8 cellular contexts compared by ENCODE assay signal in the genomic region with DNA sequence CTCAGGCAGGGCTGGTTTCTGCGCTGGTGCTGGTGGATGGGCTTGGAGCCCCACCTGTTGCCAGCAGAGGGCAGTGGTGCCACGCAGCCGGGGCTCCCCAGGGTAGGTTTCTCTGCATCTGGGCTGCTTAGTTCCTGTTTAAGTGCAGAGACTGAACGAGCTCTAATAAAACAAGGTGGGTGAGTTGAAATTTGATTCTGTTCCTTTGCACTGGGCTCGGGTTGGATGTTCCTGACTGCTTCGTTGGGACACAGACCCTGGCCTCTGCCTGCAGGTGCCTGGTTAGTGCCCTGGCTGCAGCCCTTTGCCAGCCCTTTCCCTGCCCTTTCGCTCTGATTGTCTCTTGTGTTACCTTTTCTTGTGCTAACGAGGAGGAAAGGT. TPM values are rescaled to one million over a fixed set of nuclear protein-coding genes. Genes with fewer than 3 reads are reported as not detected.
A peak's percentile ranks its signal among the peaks of the same experiment; 100 is the strongest.
DNase-seq lines count a peak whose midpoint lies in the region; ATAC-seq and TF ChIP-seq lines count a peak whose summit lies in the region.

No MANE protein-coding gene starts in this region.

- H3K27ac Mint-ChIP-seq in neural crest cell (ENCODE audit: unreplicated experiment), result no peak overlapping the region

- ATAC-seq in stimulated activated naive CD8-positive, alpha-beta T cell treated with anti-CD3 and anti-CD28 coated beads, Interleukin-15, Interleukin-2, amounts not matched to agents 100 U/mL and 50 U/mL, for 24 hours, result peak; percentile 96
- no peak for ATAC-seq in HG03378 (IDR thresholded peaks at IDR 0.05; ENCODE audit: unreplicated experiment)

- H3K4me3 ChIP-seq in GM12864 (ENCODE audit: low read depth, low read length), result no peak overlapping the region

- no peaks in the 10 kb centered on the region for H3K27me3 Mint-ChIP-seq in neural crest cell (ENCODE audit: low read depth)

- no peaks in the 10 kb centered on the region for H3K9me3 Mint-ChIP-seq in neural crest cell

- peak overlapping the region; percentile 28 for H3K4me3 Mint-ChIP-seq in neural crest cell

- peak; percentile 37 for DNase-seq in GM12864 (ENCODE audit: low read depth)
- DNase-seq in KG1 (lab: John Stamatoyannopoulos, UW), result peak; percentile 81
- DNase-seq in RKO (ENCODE audit: low spot score), result peak; percentile 52
- peak; percentile 70 for DNase-seq in activated T-helper 1 cell treated with Interleukin-2 at 50 U/mL for 16 hours (ENCODE audit: low read depth)
- peak; percentile 74 for DNase-seq in fibroblast of peridontal ligament (ENCODE audit: extremely low read depth)
- DNase-seq in neural crest cell (ENCODE audit: low read depth, low spot score), result peak; percentile 81
- peak; percentile 85 for DNase-seq in stimulated activated naive CD8-positive, alpha-beta T cell treated with anti-CD3 and anti-CD28 coated beads, Interleukin-15, Interleukin-2, amounts not matched to agents 100 U/mL and 50 U/mL, for 24 hours

- H3K4me1 Mint-ChIP-seq in neural crest cell, result peaks cover 12% of the 10 kb centered on the region

- H3K36me3 Mint-ChIP-seq in neural crest cell (ENCODE audit: low read depth), result peaks cover 6% of the 10 kb centered on the region

- TF ChIP-seq CTCF in GM12864 (IDR thresholded peaks at IDR 0.05; ENCODE audit: low read depth, low read length, missing control alignments), result peak; percentile 99
- peak; percentile 97 for TF ChIP-seq CTCF in neural crest cell (conservative IDR thresholded peaks at IDR 0.05)

RNA-seq across cellular contexts. Expression of a gene that starts 30.0 kb away (rescaled TPM):
- 155 and 166 TPM in 2 replicates for total RNA-seq in neural crest cell

RNA-seq across cellular contexts. Expression of a gene that starts 46.5 kb away (rescaled TPM):
- total RNA-seq in neural crest cell, result 21.7 and 23.8 TPM in 2 replicates

RNA-seq across cellular contexts. Expression of a gene that starts 57.9 kb away (rescaled TPM):
- not detected in 2 replicates for total RNA-seq in neural crest cell
